ENCODE assay signal across 2 cellular contexts in the genomic region with DNA sequence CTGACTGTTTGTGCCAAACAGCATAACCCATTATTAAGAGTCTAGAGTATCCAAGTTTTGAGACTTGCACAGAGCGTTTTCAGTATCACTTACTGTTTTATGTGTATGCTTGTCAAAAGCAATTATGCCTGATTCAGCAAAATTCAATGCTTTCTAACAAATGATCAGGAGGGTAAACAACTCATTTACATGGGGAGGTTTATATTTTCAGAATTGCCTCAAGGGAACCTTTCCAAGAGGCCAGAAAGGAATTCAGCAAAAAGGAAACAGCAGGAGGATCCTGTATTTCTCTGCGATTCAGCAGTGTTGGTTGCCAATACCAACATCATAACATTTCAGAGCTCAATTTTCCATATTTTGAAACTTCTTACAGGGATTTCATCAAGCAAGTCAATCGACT.
TF ChIP-seq lines count a peak whose summit lies in the region.

No MANE protein-coding gene starts in this region.

TF ChIP-seq in GM23338, 12 proteins besides CTCF, POLR2A, EP300 and RAD21 (continued from another document):
- no peak for TF ChIP-seq ZNF331 (CRISPR knock-in tag; IDR thresholded peaks at IDR 0.05; ENCODE audit: low read depth)

TF ChIP-seq in K562, 482 proteins besides CTCF, POLR2A, EP300 and RAD21 (continued from another document):
- TF ChIP-seq, protein P1, sequence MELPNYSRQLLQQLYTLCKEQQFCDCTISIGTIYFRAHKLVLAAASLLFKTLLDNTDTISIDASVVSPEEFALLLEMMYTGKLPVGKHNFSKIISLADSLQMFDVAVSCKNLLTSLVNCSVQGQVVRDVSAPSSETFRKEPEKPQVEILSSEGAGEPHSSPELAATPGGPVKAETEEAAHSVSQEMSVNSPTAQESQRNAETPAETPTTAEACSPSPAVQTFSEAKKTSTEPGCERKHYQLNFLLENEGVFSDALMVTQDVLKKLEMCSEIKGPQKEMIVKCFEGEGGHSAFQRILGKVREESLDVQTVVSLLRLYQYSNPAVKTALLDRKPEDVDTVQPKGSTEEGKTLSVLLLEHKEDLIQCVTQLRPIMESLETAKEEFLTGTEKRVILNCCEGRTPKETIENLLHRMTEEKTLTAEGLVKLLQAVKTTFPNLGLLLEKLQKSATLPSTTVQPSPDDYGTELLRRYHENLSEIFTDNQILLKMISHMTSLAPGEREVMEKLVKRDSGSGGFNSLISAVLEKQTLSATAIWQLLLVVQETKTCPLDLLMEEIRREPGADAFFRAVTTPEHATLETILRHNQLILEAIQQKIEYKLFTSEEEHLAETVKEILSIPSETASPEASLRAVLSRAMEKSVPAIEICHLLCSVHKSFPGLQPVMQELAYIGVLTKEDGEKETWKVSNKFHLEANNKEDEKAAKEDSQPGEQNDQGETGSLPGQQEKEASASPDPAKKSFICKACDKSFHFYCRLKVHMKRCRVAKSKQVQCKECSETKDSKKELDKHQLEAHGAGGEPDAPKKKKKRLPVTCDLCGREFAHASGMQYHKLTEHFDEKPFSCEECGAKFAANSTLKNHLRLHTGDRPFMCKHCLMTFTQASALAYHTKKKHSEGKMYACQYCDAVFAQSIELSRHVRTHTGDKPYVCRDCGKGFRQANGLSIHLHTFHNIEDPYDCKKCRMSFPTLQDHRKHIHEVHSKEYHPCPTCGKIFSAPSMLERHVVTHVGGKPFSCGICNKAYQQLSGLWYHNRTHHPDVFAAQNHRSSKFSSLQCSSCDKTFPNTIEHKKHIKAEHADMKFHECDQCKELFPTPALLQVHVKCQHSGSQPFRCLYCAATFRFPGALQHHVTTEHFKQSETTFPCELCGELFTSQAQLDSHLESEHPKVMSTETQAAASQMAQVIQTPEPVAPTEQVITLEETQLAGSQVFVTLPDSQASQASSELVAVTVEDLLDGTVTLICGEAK (IDR thresholded peaks at IDR 0.05) = no peak
- TF ChIP-seq, protein P1 (CRISPR knock-in tag; IDR thresholded peaks at IDR 0.05) = no peak
- TF ChIP-seq TCF7 (IDR thresholded peaks at IDR 0.05; ENCODE audit: borderline replicate concordance) (no peak), C11orf30 (IDR thresholded peaks at IDR 0.05; ENCODE audit: low read depth) (peak; percentile 87), SMARCA4 (IDR thresholded peaks at IDR 0.05) (no peak), SUPT5H (IDR thresholded peaks at IDR 0.05) (no peak), MAFK (IDR thresholded peaks at IDR 0.05; ENCODE audit: low read length) (peak; percentile 89), NFIC (IDR thresholded peaks at IDR 0.05) (no peak), OTX1 (CRISPR knock-in tag; IDR thresholded peaks at IDR 0.05) (no peak), TGIF2 (CRISPR knock-in tag; IDR thresholded peaks at IDR 0.05) (no peak), NRF1 (conservative IDR thresholded peaks at IDR 0.05 in 1 of 2, IDR thresholded peaks at IDR 0.05 in 1 of 2) (no peak)
